8 cellular contexts compared by ENCODE assay signal in the genomic region with DNA sequence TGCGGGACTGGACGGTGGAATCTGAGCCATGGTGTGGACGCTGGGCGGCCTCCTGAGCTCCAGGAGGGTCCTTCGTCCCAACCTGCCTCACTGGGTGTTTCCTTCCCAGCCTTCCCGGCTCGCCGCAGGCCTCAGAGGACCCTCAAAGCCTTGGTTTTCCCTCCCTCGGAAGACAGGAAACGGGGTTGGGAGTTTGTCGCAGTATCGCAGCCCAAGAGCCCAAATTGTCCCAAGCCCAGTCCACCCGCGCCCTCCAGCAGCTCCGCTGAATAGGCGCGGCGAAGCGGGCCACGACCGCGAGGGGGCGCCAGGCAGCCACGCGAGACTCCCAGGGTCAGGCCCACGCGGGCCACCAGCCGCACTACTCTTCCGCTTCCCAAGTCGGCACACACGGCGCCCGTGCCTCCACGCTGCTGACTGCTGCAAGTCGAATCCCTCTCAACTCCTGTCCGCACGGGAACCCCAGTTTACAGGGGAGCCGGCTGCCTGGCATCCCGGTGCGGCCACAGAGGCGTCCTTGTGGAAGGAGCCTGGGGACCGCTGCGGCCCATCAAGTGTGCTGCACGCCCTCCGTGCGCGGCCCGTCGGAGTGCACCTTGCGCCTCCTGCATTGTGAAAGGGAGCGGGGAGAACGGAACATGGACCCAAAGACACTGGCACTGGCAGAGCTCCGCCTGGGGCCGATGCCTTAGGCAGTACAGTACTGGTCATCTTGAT. TPM values are rescaled to one million over a fixed set of nuclear protein-coding genes. Genes with fewer than 3 reads are reported as not detected.
DNase-seq lines count a peak whose midpoint lies in the region; ATAC-seq, FAIRE-seq and TF ChIP-seq lines count a peak whose summit lies in the region.

No MANE protein-coding gene starts in this region.

- H3K27me3 Mint-ChIP-seq in WTC11 (ENCODE audit: low read depth), result peaks cover 4% of the 10 kb centered on the region

- H3K9me3 ChIP-seq in mammary epithelial cell (replicated peaks; ENCODE audit: insufficient read depth, low read length) (no peaks in the 10 kb centered on the region), keratinocyte (ENCODE audit: control insufficient read depth, low read depth, low read length) (no peaks in the 10 kb centered on the region)

- DNase-seq in D721Med (ENCODE audit: insufficient read length, low spot score), result peak; percentile 90
- DNase-seq in NCI-H146 (lab: John Stamatoyannopoulos, UW), result peak; percentile 60
- DNase-seq in WTC11 (ENCODE audit: low spot score), result peak; percentile 81
- peak; percentile 45 for DNase-seq in mammary epithelial cell
- no peak for DNase-seq in keratinocyte (ENCODE audit: low read depth, low spot score)
- DNase-seq in stimulated activated CD4-positive, alpha-beta T cell treated with anti-CD3 and anti-CD28 coated beads, Interleukin-12 subunit alpha, Interleukin-12 subunit beta, amount 100 ng/mL, for 4 hours, result peak; percentile 93
- DNase-seq in H4 (ENCODE audit: low spot score), result no peak

- 10% methylated on average over 29 of the region's 54 CpGs for WGBS in mammary epithelial cell (ENCODE audit: low coverage, missing lambda C conversion rate)

- no peaks in the 10 kb centered on the region for H3K9me1 ChIP-seq in keratinocyte (ENCODE audit: control insufficient read depth, extremely low read depth, insufficient read depth, low read length)

- H3K36me3 Mint-ChIP-seq in WTC11, result no peaks in the 10 kb centered on the region

- H3K4me2 ChIP-seq in mammary epithelial cell (ENCODE audit: insufficient read depth, low read depth, low read length) (peak overlapping the region; percentile 96), keratinocyte (ENCODE audit: control insufficient read depth, extremely low read depth, insufficient read depth, low read depth, low read length) (peak overlapping the region; percentile 83)

- H3K27ac ChIP-seq in mammary epithelial cell (ENCODE audit: insufficient read depth, low read depth, low read length) (no peak overlapping the region), keratinocyte (ENCODE audit: control insufficient read depth, insufficient read depth, low read length) (no peak overlapping the region)

- no peaks in the 10 kb centered on the region for H3K36me3 ChIP-seq in mammary epithelial cell (ENCODE audit: insufficient read depth, low read length)
- H3K36me3 ChIP-seq in keratinocyte (ENCODE audit: control insufficient read depth in 2 of 2, extremely low read depth in 1 of 2, insufficient read depth in 2 of 2, low read length in 2 of 2), result no peaks in the 10 kb centered on the region

- H3K9ac ChIP-seq in mammary epithelial cell (ENCODE audit: insufficient read depth, low read length) (no peak overlapping the region), keratinocyte (ENCODE audit: control insufficient read depth, extremely low read depth, insufficient read depth, low read length) (peak overlapping the region; percentile 46)

- ATAC-seq in GM21619 (IDR thresholded peaks at IDR 0.05; ENCODE audit: unreplicated experiment) (peak; percentile 66), WTC11 (peak; percentile 64)

- H3K27me3 ChIP-seq in mammary epithelial cell (ENCODE audit: insufficient read depth, low read length) (no peaks in the 10 kb centered on the region), keratinocyte (ENCODE audit: control insufficient read depth, extremely low read depth, insufficient read depth, low read length) (peaks cover 5% of the 10 kb centered on the region)

- H4K20me1 ChIP-seq in mammary epithelial cell (ENCODE audit: insufficient read depth, low read length) (no peaks in the 10 kb centered on the region), keratinocyte (ENCODE audit: control insufficient read depth, extremely low read depth, insufficient read depth, low read length) (no peaks in the 10 kb centered on the region)

- BruUV-seq in mammary epithelial cell (replicated peaks; lab: Mats Ljungman, UMichigan), result no TSS peak

- POLR2A ChIA-PET in WTC11 (lab: Charles Lee), result interaction anchor here (1.2 to 2.6 kb wide), 7 partner anchors 27 to 53 kb away, joined by 3 to 11 read pairs (median 4); a partner anchor contains a TSS

- peaks cover 7% of the 10 kb centered on the region for H3K9me3 Mint-ChIP-seq in WTC11

- dilution Hi-C loops in mammary epithelial cell (cut with HindIII; ENCODE audit: low sequenced_read_pairs), result no loop called here
- dilution Hi-C loops in keratinocyte (cut with MboI; ENCODE audit: extremely low pct_ligation_motif_present, low sequenced_read_pairs), result no loop called here

- CTCF ChIA-PET in WTC11 (lab: Charles Lee) (interaction anchor here (0.6 to 3.4 kb wide), 40 partner anchors 8 to 1063 kb away, joined by 3 to 24 read pairs (median 4); a partner anchor contains a TSS), mammary epithelial cell (lab: Charles Lee; ENCODE audit: low non-redundant PET) (interaction anchor here (0.6 to 1.7 kb wide), 5 partner anchors 50 to 240 kb away, joined by 3 to 26 read pairs (median 5); no protein-coding TSS in a partner anchor)

- H3K4me1 Mint-ChIP-seq in WTC11, result peaks cover 28% of the 10 kb centered on the region

- in situ Hi-C loops in mammary epithelial cell (cut with MboI; ENCODE audit: low sequenced_read_pairs in 2 of 2), result loop anchor here in 1 of 2 donors (10.0 kb wide), 1 partner anchor 219 kb away; no protein-coding TSS in a partner anchor

- H3K4me3 ChIP-seq in mammary epithelial cell (replicated peaks in 1 of 3; ENCODE audit: insufficient read depth in 1 of 3, low read depth in 2 of 3, low read length in 3 of 3) (peak overlapping the region; percentile 18 to 47 (median 40)), keratinocyte (ENCODE audit: control insufficient read depth in 2 of 3, extremely low read depth in 1 of 3, insufficient read depth in 2 of 3, low read depth in 1 of 3, low read length in 3 of 3) (peak overlapping the region; percentile 29 to 65 (median 57))

- H3K27ac Mint-ChIP-seq in WTC11, result no peak overlapping the region

- FAIRE-seq in D721Med (lab: Jason Lieb, UNC) (no peak), keratinocyte (lab: Jason Lieb, UNC) (no peak)

- H3K79me2 ChIP-seq in mammary epithelial cell (ENCODE audit: insufficient read depth, low read length), result no peaks in the 10 kb centered on the region
- no peaks in the 10 kb centered on the region for H3K79me2 ChIP-seq in keratinocyte (ENCODE audit: control insufficient read depth, insufficient read depth, low read length)

- peak; percentile 88 for TF ChIP-seq CTCF in D721Med (IDR thresholded peaks at IDR 0.05; ENCODE audit: insufficient read depth, missing control alignments)
- peak; percentile 81 for TF ChIP-seq CTCF in WTC11 (IDR thresholded peaks at IDR 0.05)
- TF ChIP-seq CTCF in mammary epithelial cell (conservative IDR thresholded peaks at IDR 0.05 in 1 of 2, IDR thresholded peaks at IDR 0.05 in 1 of 2; ENCODE audit: extremely low read depth in 1 of 2, insufficient read depth in 1 of 2, low read depth in 1 of 2, low read length in 2 of 2), result peak; percentile 71 to 98
- peak; percentile 70 to 97 (median 95) for TF ChIP-seq CTCF in keratinocyte (optimal IDR thresholded peaks at IDR 0.05 in 1 of 3, IDR thresholded peaks at IDR 0.05 in 1 of 3, conservative IDR thresholded peaks at IDR 0.05 in 1 of 3; ENCODE audit: extremely low read depth in 1 of 3, insufficient read depth in 2 of 3, low read length in 3 of 3)

- H2AFZ ChIP-seq in mammary epithelial cell (ENCODE audit: low read depth, low read length) (peak overlapping the region; percentile 89), keratinocyte (ENCODE audit: control insufficient read depth, low read length) (peak overlapping the region; percentile 95)

- H3K4me1 ChIP-seq in mammary epithelial cell (ENCODE audit: insufficient read depth, low read length) (peaks cover 11% of the 10 kb centered on the region), keratinocyte (ENCODE audit: control insufficient read depth, extremely low read depth, insufficient read depth, low read length) (peaks cover 3% of the 10 kb centered on the region)

- intact Hi-C loops in mammary epithelial cell (cut with micrococcal nuclease), result loop anchor here (1.0 to 2.0 kb wide), 6 partner anchors 33 to 413 kb away; a partner anchor contains a TSS

- peak overlapping the region; percentile 65 for H3K4me3 Mint-ChIP-seq in WTC11

RNA-seq across cellular contexts. Expression of a gene that starts 40.4 kb away (rescaled TPM):
- total RNA-seq in WTC11 (2021) (2,446 to 2,677 TPM (median 2,610 TPM) in 3 replicates), mammary epithelial cell (100 to 1,000 TPM in 1 of 2 donors, 10 to 100 TPM in 1; 21.2 to 314 TPM)
- polyA plus RNA-seq in mammary epithelial cell (151 TPM), keratinocyte (69.1 to 185 TPM (median 160 TPM) in 3 replicates)
- polyA minus RNA-seq in mammary epithelial cell (338 TPM), keratinocyte (60.7 to 714 TPM (median 117 TPM) in 3 replicates)
- polyA plus RNA-seq in keratinocyte (2011; ENCODE audit: low read depth), result 30.9 TPM
- polyA plus RNA-seq in keratinocyte (2011; cell fraction: cytosol; rRNA removed), result 90.8 and 179 TPM in 2 replicates
- 43.3 and 58.2 TPM in 2 replicates for polyA plus RNA-seq in keratinocyte (2011; cell fraction: nucleus; rRNA removed)
- 162 and 664 TPM in 2 replicates for polyA plus RNA-seq in keratinocyte (2012; ENCODE audit: low replicate concordance)
- 186 TPM for polyA minus RNA-seq in keratinocyte (2011; cell fraction: cytosol; rRNA and poly(A)+ RNA removed)
- 21.0 and 28.2 TPM in 2 replicates for polyA minus RNA-seq in keratinocyte (2011; cell fraction: nucleus; rRNA and poly(A)+ RNA removed)
- total RNA-seq in H4 (2014; rRNA removed; shearing (Covaris generic)), result 117 and 122 TPM in 2 replicates

RNA-seq across cellular contexts. Expression of a gene that starts 50.4 kb away (rescaled TPM):
- total RNA-seq in WTC11 (2021), result 32.2 to 34.5 TPM (median 32.2 TPM) in 3 replicates
- total RNA-seq in mammary epithelial cell, result under 1 TPM in 1 of 2 donors, not detected in 1; under 0.01 TPM
- polyA plus RNA-seq in mammary epithelial cell, result not detected
- polyA minus RNA-seq in mammary epithelial cell, result not detected
- polyA plus RNA-seq in keratinocyte, result not detected in 3 replicates
- polyA plus RNA-seq in keratinocyte (2011; ENCODE audit: low read depth), result not detected
- not detected in 2 replicates for polyA plus RNA-seq in keratinocyte (2011; cell fraction: cytosol; rRNA removed)
- polyA plus RNA-seq in keratinocyte (2011; cell fraction: nucleus; rRNA removed), result 0.05 and 0.13 TPM in 2 replicates
- 0.05 TPM in 1 of 2 replicates, not detected in the other for polyA plus RNA-seq in keratinocyte (2012; ENCODE audit: low replicate concordance)
- not detected in 3 replicates for polyA minus RNA-seq in keratinocyte
- polyA minus RNA-seq in keratinocyte (2011; cell fraction: cytosol; rRNA and poly(A)+ RNA removed), result not detected
- not detected in 2 replicates for polyA minus RNA-seq in keratinocyte (2011; cell fraction: nucleus; rRNA and poly(A)+ RNA removed)
- total RNA-seq in H4 (2014; rRNA removed; shearing (Covaris generic)), result not detected in 2 replicates

RNA-seq across cellular contexts. Expression of a gene that starts 52.5 kb away (rescaled TPM):
- 11.7 to 15.1 TPM (median 14.1 TPM) in 3 replicates for total RNA-seq in WTC11 (2021)
- 10 to 100 TPM; 20.3 to 40.6 TPM for total RNA-seq in mammary epithelial cell
- polyA plus RNA-seq in mammary epithelial cell, result 48.6 TPM
- polyA minus RNA-seq in mammary epithelial cell, result 29.8 TPM
- polyA plus RNA-seq in keratinocyte, result 27.4 to 49.3 TPM (median 33.0 TPM) in 3 replicates
- 16.0 TPM for polyA plus RNA-seq in keratinocyte (2011; ENCODE audit: low read depth)
- polyA plus RNA-seq in keratinocyte (2011; cell fraction: cytosol; rRNA removed), result 35.4 and 62.8 TPM in 2 replicates
- 27.3 and 38.3 TPM in 2 replicates for polyA plus RNA-seq in keratinocyte (2011; cell fraction: nucleus; rRNA removed)
- polyA plus RNA-seq in keratinocyte (2012; ENCODE audit: low replicate concordance), result 48.3 and 50.2 TPM in 2 replicates
- polyA minus RNA-seq in keratinocyte, result 18.6 to 50.4 TPM (median 32.2 TPM) in 3 replicates
- polyA minus RNA-seq in keratinocyte (2011; cell fraction: cytosol; rRNA and poly(A)+ RNA removed), result 78.5 TPM
- 5.9 and 6.0 TPM in 2 replicates for polyA minus RNA-seq in keratinocyte (2011; cell fraction: nucleus; rRNA and poly(A)+ RNA removed)
- total RNA-seq in H4 (2014; rRNA removed; shearing (Covaris generic)), result 46.4 and 61.4 TPM in 2 replicates

Comparison
In these comparisons a context has a peak if more than half of its experiments do, and no peak if none do; other contexts are left out.
1. DNase-seq: peak in D721Med (single experiment), NCI-H146 (single experiment), WTC11 (single experiment), mammary epithelial cell (single experiment) and stimulated activated CD4-positive, alpha-beta T cell treated with anti-CD3 and anti-CD28 coated beads, Interleukin-12 subunit alpha, Interleukin-12 subunit beta, amount 100 ng/mL, for 4 hours (single experiment); none in keratinocyte (single experiment) and H4 (single experiment).
2. RNA of a gene that starts 50.4 kb away (total RNA-seq): 32.2 to 34.5 TPM in WTC11; under 0.01 TPM in mammary epithelial cell and not detected in H4; every median in the first group is over 10 times any median in the second.
3. Peak in every context shown above with its lines, with median percentiles within 50 percentile points of each other: CTCF ChIP-seq.